In the genomic region with DNA sequence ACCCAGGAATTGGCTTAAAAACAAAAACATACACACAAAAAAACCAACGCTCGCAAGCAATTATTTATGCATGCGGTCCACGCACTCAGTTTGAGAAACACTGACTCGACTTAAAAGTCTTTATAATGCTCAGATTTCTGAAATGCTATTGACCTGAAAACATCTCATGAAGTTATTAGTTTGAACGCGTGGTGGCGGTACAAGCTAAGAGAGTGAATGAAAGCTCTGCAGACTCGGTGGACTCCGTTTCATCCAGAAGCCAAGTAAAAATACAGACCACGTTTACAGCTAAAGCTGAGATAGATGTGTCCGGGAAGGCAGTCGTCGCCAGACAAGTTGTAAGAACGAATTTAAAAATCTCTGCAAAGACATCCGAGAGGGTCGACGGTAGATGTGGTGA, we compare ENCODE assay signal across 2 cellular contexts.
TF ChIP-seq lines count a peak whose summit lies in the region.

A gene (plus strand): TSS at position 246 of the 400 bp plus-strand sequence. CDS start 201 bp downstream, outside the sequence.

TF ChIP-seq in WTC11, 78 proteins besides CTCF, POLR2A, EP300 and RAD21 (continued from another document):
- TF ChIP-seq, protein P1, sequence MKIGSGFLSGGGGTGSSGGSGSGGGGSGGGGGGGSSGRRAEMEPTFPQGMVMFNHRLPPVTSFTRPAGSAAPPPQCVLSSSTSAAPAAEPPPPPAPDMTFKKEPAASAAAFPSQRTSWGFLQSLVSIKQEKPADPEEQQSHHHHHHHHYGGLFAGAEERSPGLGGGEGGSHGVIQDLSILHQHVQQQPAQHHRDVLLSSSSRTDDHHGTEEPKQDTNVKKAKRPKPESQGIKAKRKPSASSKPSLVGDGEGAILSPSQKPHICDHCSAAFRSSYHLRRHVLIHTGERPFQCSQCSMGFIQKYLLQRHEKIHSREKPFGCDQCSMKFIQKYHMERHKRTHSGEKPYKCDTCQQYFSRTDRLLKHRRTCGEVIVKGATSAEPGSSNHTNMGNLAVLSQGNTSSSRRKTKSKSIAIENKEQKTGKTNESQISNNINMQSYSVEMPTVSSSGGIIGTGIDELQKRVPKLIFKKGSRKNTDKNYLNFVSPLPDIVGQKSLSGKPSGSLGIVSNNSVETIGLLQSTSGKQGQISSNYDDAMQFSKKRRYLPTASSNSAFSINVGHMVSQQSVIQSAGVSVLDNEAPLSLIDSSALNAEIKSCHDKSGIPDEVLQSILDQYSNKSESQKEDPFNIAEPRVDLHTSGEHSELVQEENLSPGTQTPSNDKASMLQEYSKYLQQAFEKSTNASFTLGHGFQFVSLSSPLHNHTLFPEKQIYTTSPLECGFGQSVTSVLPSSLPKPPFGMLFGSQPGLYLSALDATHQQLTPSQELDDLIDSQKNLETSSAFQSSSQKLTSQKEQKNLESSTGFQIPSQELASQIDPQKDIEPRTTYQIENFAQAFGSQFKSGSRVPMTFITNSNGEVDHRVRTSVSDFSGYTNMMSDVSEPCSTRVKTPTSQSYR (CRISPR knock-in tag; IDR thresholded peaks at IDR 0.05) = no peak
- TF ChIP-seq, protein P2, sequence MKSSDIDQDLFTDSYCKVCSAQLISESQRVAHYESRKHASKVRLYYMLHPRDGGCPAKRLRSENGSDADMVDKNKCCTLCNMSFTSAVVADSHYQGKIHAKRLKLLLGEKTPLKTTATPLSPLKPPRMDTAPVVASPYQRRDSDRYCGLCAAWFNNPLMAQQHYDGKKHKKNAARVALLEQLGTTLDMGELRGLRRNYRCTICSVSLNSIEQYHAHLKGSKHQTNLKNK (CRISPR knock-in tag; IDR thresholded peaks at IDR 0.05) = no peak
- TF ChIP-seq SP1 (CRISPR knock-in tag; conservative IDR thresholded peaks at IDR 0.05) = no peak

TF ChIP-seq in liver, 16 proteins besides CTCF, POLR2A, EP300 and RAD21 (continued from another document):
- TF ChIP-seq, protein P3, sequence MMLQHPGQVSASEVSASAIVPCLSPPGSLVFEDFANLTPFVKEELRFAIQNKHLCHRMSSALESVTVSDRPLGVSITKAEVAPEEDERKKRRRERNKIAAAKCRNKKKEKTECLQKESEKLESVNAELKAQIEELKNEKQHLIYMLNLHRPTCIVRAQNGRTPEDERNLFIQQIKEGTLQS (IDR thresholded peaks at IDR 0.05) = no peak
- TF ChIP-seq YY1 (IDR thresholded peaks at IDR 0.05) = no peak
- TF ChIP-seq EGR1 (IDR thresholded peaks at IDR 0.05; ENCODE audit: low read depth in 2 of 2) = no peak
